In genomic region chr11:111603633-111604130, GRCh38 we compare ENCODE assay signal across 8 cellular contexts. TPM values are rescaled to one million over a fixed set of nuclear protein-coding genes. Genes with fewer than 3 reads are reported as not detected.
DNase-seq lines count a peak whose midpoint lies in the region; ATAC-seq and TF ChIP-seq lines count a peak whose summit lies in the region.

No MANE protein-coding gene starts in this region.

- 7 to 12% methylated on average over 7 of the region's 7 CpGs for WGBS in heart right ventricle, 2 donors
- 44% methylated on average over 6 of the region's 7 CpGs for WGBS in mesenchymal stem cell

- no peaks in the 10 kb centered on the region for H3K36me3 Mint-ChIP-seq in brain

- no peak overlapping the region for H3K14ac ChIP-seq in mesenchymal stem cell (ENCODE audit: low read length in 2 of 2)

- peak overlapping the region; percentile 58 to 98 (median 94) for H3K4me3 ChIP-seq in heart right ventricle
- H3K4me3 ChIP-seq in mesenchymal stem cell (ENCODE audit: insufficient read depth in 1 of 2, low read depth in 1 of 2, low read length in 2 of 2) = peak overlapping the region in 1 of 2 experiments; percentile 85
- peak overlapping the region; percentile 66 to 77 for H3K4me3 ChIP-seq in vagina

- no peaks in the 10 kb centered on the region for H3K9me3 Mint-ChIP-seq in brain

- no peaks in the 10 kb centered on the region for H3K27me3 ChIP-seq in heart right ventricle
- H3K27me3 ChIP-seq in mesenchymal stem cell (ENCODE audit: control insufficient read depth in 1 of 2, insufficient read depth in 1 of 2, low read length in 2 of 2) = no peaks in the 10 kb centered on the region
- H3K27me3 ChIP-seq in vagina = no peaks in the 10 kb centered on the region

- no peak overlapping the region for H4K8ac ChIP-seq in mesenchymal stem cell (ENCODE audit: low read length)

- TF ChIP-seq CTCF in heart right ventricle (IDR thresholded peaks at IDR 0.05) (no peak), brain (conservative IDR thresholded peaks at IDR 0.05) (no peak), vagina (IDR thresholded peaks at IDR 0.05) (no peak)

- peaks cover 57% of the 10 kb centered on the region for H3K4me1 Mint-ChIP-seq in brain

- peak overlapping the region; percentile 94 to 99 (median 98) for H3K4me3 Mint-ChIP-seq in brain

- H3K36me3 ChIP-seq in heart right ventricle = no peaks in the 10 kb centered on the region
- no peaks in the 10 kb centered on the region for H3K36me3 ChIP-seq in mesenchymal stem cell (ENCODE audit: control insufficient read depth in 1 of 2, insufficient read depth in 2 of 2, low read depth in 1 of 2, low read length in 2 of 2)
- H3K36me3 ChIP-seq in vagina = no peaks in the 10 kb centered on the region

- no peak for DNase-seq in heart right ventricle
- DNase-seq in Right ventricle myocardium superior = no peak
- peak; percentile 35 for DNase-seq in mesenchymal stem cell
- DNase-seq in vagina (ENCODE audit: extremely low spot score in 2 of 2) = no peak
- DNase-seq in H4 (ENCODE audit: low spot score) = no peak
- no peak for DNase-seq in NCI-H748 (lab: John Stamatoyannopoulos, UW; ENCODE audit: unreplicated experiment)

- H2BK5ac ChIP-seq in mesenchymal stem cell (ENCODE audit: low read depth, low read length, poor library complexity, severe bottlenecking) = no peak overlapping the region

- H2AFZ ChIP-seq in mesenchymal stem cell (ENCODE audit: low read depth, low read length) = no peak overlapping the region

- TF ChIP-seq POLR2A in vagina (IDR thresholded peaks at IDR 0.05) = no peak

- peak overlapping the region; percentile 88 to 99 (median 98) for H3K27ac ChIP-seq in heart right ventricle
- H3K27ac ChIP-seq in mesenchymal stem cell (ENCODE audit: low read length, poor library complexity, severe bottlenecking) = no peak overlapping the region
- H3K27ac ChIP-seq in vagina = peak overlapping the region; percentile 94

- no peaks in the 10 kb centered on the region for H3K9me3 ChIP-seq in heart right ventricle
- H3K9me3 ChIP-seq in mesenchymal stem cell (ENCODE audit: control insufficient read depth, low read length) = no peaks in the 10 kb centered on the region
- no peaks in the 10 kb centered on the region for H3K9me3 ChIP-seq in vagina

- H3K4ac ChIP-seq in mesenchymal stem cell (ENCODE audit: low read depth in 1 of 2, low read length in 2 of 2) = no peak overlapping the region

- H2BK15ac ChIP-seq in mesenchymal stem cell (ENCODE audit: low read depth, poor library complexity, severe bottlenecking) = no peak overlapping the region

- H3K9ac ChIP-seq in mesenchymal stem cell (ENCODE audit: low read length) = peak overlapping the region; percentile 97

- H2BK120ac ChIP-seq in mesenchymal stem cell (ENCODE audit: low read depth, low read length) = no peak overlapping the region

- ATAC-seq in heart right ventricle (no peak), Right ventricle myocardium superior (ENCODE audit: poor library complexity) (no peak), HG03354 (IDR thresholded peaks at IDR 0.05; ENCODE audit: poor library complexity, severe bottlenecking, unreplicated experiment) (no peak)

- no peak overlapping the region for H3K18ac ChIP-seq in mesenchymal stem cell (ENCODE audit: low read depth in 1 of 2, low read length in 2 of 2)

- H3K27ac Mint-ChIP-seq in brain = peak overlapping the region; percentile 89 to 99 (median 98)

- no peaks in the 10 kb centered on the region for H3K79me1 ChIP-seq in mesenchymal stem cell (replicated peaks; ENCODE audit: low read length, poor library complexity, severe bottlenecking)

- H3K4me1 ChIP-seq in heart right ventricle = peaks cover 4 to 60% (median 47%) of the 10 kb centered on the region in 9 donors
- H3K4me1 ChIP-seq in mesenchymal stem cell (ENCODE audit: control insufficient read depth, insufficient read depth, low read depth, low read length) = peaks cover 3% of the 10 kb centered on the region
- H3K4me1 ChIP-seq in vagina = peaks cover 33% of the 10 kb centered on the region

- H3K27me3 Mint-ChIP-seq in brain = peaks cover 5% of the 10 kb centered on the region

- intact Hi-C loops in heart right ventricle (cut with DNase I) = loop anchor here (2.0 to 10.0 kb wide), 8 partner anchors 101 to 239 kb away; partner anchors contain the start of gene PPP2R1B (in 1 of the 10)
- intact Hi-C loops in Right ventricle myocardium superior (cut with DNase I) = loop anchor here (5.0 kb wide), 2 partner anchors 174 to 239 kb away; no protein-coding TSS in a partner anchor
- intact Hi-C loops in vagina (cut with DNase I) = loop anchor here (2.0 to 5.0 kb wide), 3 partner anchors 131 to 239 kb away; partner anchors contain the start of gene PPP2R1B

- H2BK12ac ChIP-seq in mesenchymal stem cell (ENCODE audit: low read length in 2 of 2) = no peak overlapping the region

- H3K23ac ChIP-seq in mesenchymal stem cell (ENCODE audit: low read length in 2 of 2) = no peak overlapping the region

- H3K4me2 ChIP-seq in mesenchymal stem cell (ENCODE audit: low read length, poor library complexity, severe bottlenecking) = peak overlapping the region; percentile 98

- no peak overlapping the region for H2AK5ac ChIP-seq in mesenchymal stem cell (ENCODE audit: low read length, severe bottlenecking)

- H4K91ac ChIP-seq in mesenchymal stem cell (ENCODE audit: low read length) = no peak overlapping the region

RNA-seq across cellular contexts. Expression of gene SIK2, which starts 1.4 kb away (rescaled TPM):
- total RNA-seq in heart right ventricle = 10 to 100 TPM; 17.3 to 41.6 (median 30.8) TPM
- 10 to 100 TPM in 1 of 2 donors, 1 to 10 TPM in 1; 4.1 to 11.7 TPM for polyA plus RNA-seq in heart right ventricle
- 15.1 TPM for total RNA-seq in Right ventricle myocardium superior
- polyA plus RNA-seq in brain (ENCODE audit: insufficient read depth, low read depth, low replicate concordance) = 25.1 TPM
- 8.1 TPM for polyA plus RNA-seq in mesenchymal stem cell (2013, experiment 1 of 2)
- polyA plus RNA-seq in mesenchymal stem cell (2013, experiment 2 of 2) = 8.1 TPM
- 16.7 TPM for total RNA-seq in vagina
- 7.7 and 8.9 TPM in 2 replicates for total RNA-seq in H4 (2014; rRNA removed; shearing (Covaris generic))
